ENCODE assay signal across 8 cellular contexts in genomic region chr16:59111280-59111679, GRCh38.
"Had no signal": no experiment of that assay in that cellular context is flagged by ENCODE, and none has a peak within 500 bp of the region (broad histone marks: within the 10 kb centered on the region; RNA-seq: fewer than 3 reads in every experiment).

No MANE protein-coding gene starts in this region.

- H2AFZ ChIP-seq: GM23248 had no signal

- H3K4me1 ChIP-seq: HAP-1 had no signal

- H3K9ac ChIP-seq: GM23248 had no signal

- FAIRE-seq: HepG2 had no signal

- H3K9me3 ChIP-seq: HAP-1 had no signal

- H3K4me3 ChIP-seq: GM23248, HAP-1 had no signal

- ATAC-seq: HCT116, HepG2 had no signal

- DNase-seq: GM23248, GOT3, H7, HFFc6 had no signal

- H3K27ac ChIP-seq: GM23248, HL-60 had no signal

- H3K36me3 ChIP-seq: HAP-1 had no signal
